ENCODE assay signal across 1 cellular context in genomic region chr2:162607915-162608314, GRCh38.
A peak's percentile ranks its signal among the peaks of the same experiment; 100 is the strongest.
TF ChIP-seq lines count a peak whose summit lies in the region.

No MANE protein-coding gene starts in this region.

TF ChIP-seq in HepG2, 621 proteins besides CTCF, POLR2A, EP300 and RAD21 (continued from another document and continues in another):
- TF ChIP-seq KIAA2018 (CRISPR knock-in tag; IDR thresholded peaks at IDR 0.05; ENCODE audit: borderline replicate concordance) = no peak
- TF ChIP-seq SAFB2 (CRISPR knock-in tag; IDR thresholded peaks at IDR 0.05; ENCODE audit: borderline replicate concordance, low read depth) = no peak
- TF ChIP-seq MAFK (conservative IDR thresholded peaks at IDR 0.05 in 1 of 2, IDR thresholded peaks at IDR 0.05 in 1 of 2; ENCODE audit: low read length in 2 of 2) = no peak
- no peak for TF ChIP-seq ZBTB43 (CRISPR knock-in tag; conservative IDR thresholded peaks at IDR 0.05)
- no peak for TF ChIP-seq ZFP91 (CRISPR knock-in tag; IDR thresholded peaks at IDR 0.05; ENCODE audit: borderline replicate concordance)
- peak; percentile 76 for TF ChIP-seq MED1 (CRISPR knock-in tag; IDR thresholded peaks at IDR 0.05)
- TF ChIP-seq NFAT5 (CRISPR knock-in tag; IDR thresholded peaks at IDR 0.05) = no peak
- TF ChIP-seq HMG20A (CRISPR knock-in tag; IDR thresholded peaks at IDR 0.05; ENCODE audit: borderline replicate concordance) = peak; percentile 97
- no peak for TF ChIP-seq ZUFSP (CRISPR knock-in tag; IDR thresholded peaks at IDR 0.05; ENCODE audit: borderline replicate concordance)
- TF ChIP-seq ETV5 (CRISPR knock-in tag; IDR thresholded peaks at IDR 0.05; ENCODE audit: borderline replicate concordance) = no peak
- TF ChIP-seq CREB3 (CRISPR knock-in tag; IDR thresholded peaks at IDR 0.05) = no peak
- no peak for TF ChIP-seq ZBTB39 (CRISPR knock-in tag; IDR thresholded peaks at IDR 0.05)
- no peak for TF ChIP-seq SMAD1 (CRISPR knock-in tag; IDR thresholded peaks at IDR 0.05; ENCODE audit: borderline replicate concordance, low read depth)
- no peak for TF ChIP-seq ZFP36 (IDR thresholded peaks at IDR 0.05; ENCODE audit: borderline replicate concordance, low read depth, low read length, partially characterized antibody)
- TF ChIP-seq FLYWCH1 (CRISPR knock-in tag; IDR thresholded peaks at IDR 0.05) = no peak
- no peak for TF ChIP-seq AFF4 (CRISPR knock-in tag; IDR thresholded peaks at IDR 0.05)
- TF ChIP-seq TFAP4 (IDR thresholded peaks at IDR 0.05; ENCODE audit: borderline replicate concordance, low read depth) = no peak
- TF ChIP-seq RORA (CRISPR knock-in tag; IDR thresholded peaks at IDR 0.05) = no peak
- TF ChIP-seq MAZ (IDR thresholded peaks at IDR 0.05; ENCODE audit: borderline replicate concordance, low read depth, low read length) = no peak
- no peak for TF ChIP-seq MAZ (CRISPR knock-in tag; IDR thresholded peaks at IDR 0.05; ENCODE audit: low read depth)
- 0 out of 2 replicates have a peak, but pooled peaks have one; percentile 31 for TF ChIP-seq HDAC2 (CRISPR knock-in tag; IDR thresholded peaks at IDR 0.05)
- no peak for TF ChIP-seq MYC (CRISPR knock-in tag; IDR thresholded peaks at IDR 0.05; ENCODE audit: borderline replicate concordance)
- peak; percentile 80; the same call in 1 of the 2 replicates for TF ChIP-seq FOXO1 (CRISPR knock-in tag; IDR thresholded peaks at IDR 0.05)
- TF ChIP-seq MATR3 (CRISPR knock-in tag; IDR thresholded peaks at IDR 0.05) = no peak
